15 cellular contexts compared by ENCODE assay signal in genomic region chr3:39528844-39529243, GRCh38.
DNase-seq lines count a peak whose midpoint lies in the region; ATAC-seq and TF ChIP-seq lines count a peak whose summit lies in the region.
"Had no signal": no experiment of that assay in that cellular context is flagged by ENCODE, and none has a peak within 500 bp of the region (broad histone marks: within the 10 kb centered on the region; RNA-seq: fewer than 3 reads in every experiment).

No MANE protein-coding gene starts in this region.

- H3K27ac ChIP-seq in mammary epithelial cell (ENCODE audit: insufficient read depth, low read depth, low read length): no peak overlapping the region
- H3K27ac ChIP-seq: HL-60 had no signal

- H3K27me3 Mint-ChIP-seq in MCF 10A (ENCODE audit: insufficient read depth, unreplicated experiment): no peaks in the 10 kb centered on the region
- peaks cover 11% of the 10 kb centered on the region for H3K27me3 Mint-ChIP-seq in mesothelial cell of epicardium (ENCODE audit: low read depth)

- intact Hi-C loops in MCF 10A (cut with micrococcal nuclease): no loop called here
- intact Hi-C loops in mammary epithelial cell (cut with micrococcal nuclease): no loop called here

- H3K36me3 ChIP-seq in mammary epithelial cell (ENCODE audit: insufficient read depth, low read length): no peaks in the 10 kb centered on the region
- H3K36me3 ChIP-seq: HAP-1 had no signal

- H3K27ac Mint-ChIP-seq in MCF 10A (ENCODE audit: low read depth, unreplicated experiment): no peak overlapping the region
- H3K27ac Mint-ChIP-seq in mesothelial cell of epicardium: no peak overlapping the region
- H3K27ac Mint-ChIP-seq: B cell; CD4-positive, alpha-beta T cell had no signal

- H3K36me3 Mint-ChIP-seq in MCF 10A (ENCODE audit: insufficient read depth, unreplicated experiment) (no peaks in the 10 kb centered on the region), mesothelial cell of epicardium (no peaks in the 10 kb centered on the region)

- TF ChIP-seq CTCF in MCF 10A (IDR thresholded peaks at IDR 0.05; ENCODE audit: unreplicated experiment): no peak
- TF ChIP-seq CTCF in mammary epithelial cell (conservative IDR thresholded peaks at IDR 0.05 in 1 of 2, IDR thresholded peaks at IDR 0.05 in 1 of 2; ENCODE audit: extremely low read depth in 1 of 2, insufficient read depth in 1 of 2, low read depth in 1 of 2, low read length in 2 of 2): no peak
- no peak for TF ChIP-seq CTCF in mesothelial cell of epicardium (IDR thresholded peaks at IDR 0.05; ENCODE audit: unreplicated experiment)

- in situ Hi-C loops in mammary epithelial cell (cut with MboI; ENCODE audit: low sequenced_read_pairs in 2 of 2): loop anchor here in 1 of 2 donors (25.0 kb wide), 1 partner anchor 658 kb away; no protein-coding TSS in a partner anchor

- H3K4me3 ChIP-seq in mammary epithelial cell (replicated peaks in 1 of 3; ENCODE audit: insufficient read depth in 1 of 3, low read depth in 2 of 3, low read length in 3 of 3): no peak overlapping the region
- H3K4me3 ChIP-seq: HAP-1 had no signal

- no peak overlapping the region for H2AFZ ChIP-seq in mammary epithelial cell (ENCODE audit: low read depth, low read length)

- H3K9ac ChIP-seq in mammary epithelial cell (ENCODE audit: insufficient read depth, low read length): no peak overlapping the region

- H3K27me3 ChIP-seq in mammary epithelial cell (ENCODE audit: insufficient read depth, low read length): no peaks in the 10 kb centered on the region

- DNase-seq in MCF 10A (ENCODE audit: unreplicated experiment) (peak; percentile 45), mammary epithelial cell (no peak), RPMI7951 (ENCODE audit: low read depth) (peak; percentile 11), kidney glomerular epithelial cell (lab: John Stamatoyannopoulos, UW) (peak; percentile 6), smooth muscle cell of the brain vasculature (ENCODE audit: low read depth, low spot score) (peak; percentile 18), mesothelial cell of epicardium (ENCODE audit: low spot score in 2 of 2, unreplicated experiment in 2 of 2) (no peak), SKM-1 treated with dmso at 0.1 percent for 144 hours (lab: John Stamatoyannopoulos, UW; ENCODE audit: unreplicated experiment) (no peak)
- DNase-seq: Calu3; CD4-positive, alpha-beta T cell; DMS 273 treated with DMSO at 0.1 percent for 48 hours; IMR-90 had no signal

- peaks cover 6% of the 10 kb centered on the region for H3K9me3 ChIP-seq in mammary epithelial cell (replicated peaks; ENCODE audit: insufficient read depth, low read length)
- H3K9me3 ChIP-seq: HAP-1 had no signal

- H3K4me1 Mint-ChIP-seq in MCF 10A (ENCODE audit: insufficient read depth, unreplicated experiment) (peaks cover 22% of the 10 kb centered on the region), mesothelial cell of epicardium (no peaks in the 10 kb centered on the region)
- H3K4me1 Mint-ChIP-seq: B cell had no signal

- H3K4me3 Mint-ChIP-seq in MCF 10A (ENCODE audit: unreplicated experiment) (no peak overlapping the region), mesothelial cell of epicardium (no peak overlapping the region)
- H3K4me3 Mint-ChIP-seq: B cell; CD4-positive, alpha-beta T cell had no signal

- CTCF ChIA-PET in MCF 10A (lab: Yijun Ruan, JAX) (interaction anchor here (0.8 kb wide), 1 partner anchor 81 kb away, joined by 5 read pairs; no protein-coding TSS in a partner anchor), mammary epithelial cell (lab: Charles Lee; ENCODE audit: low non-redundant PET) (no interaction called here)

- no peak overlapping the region for H3K4me2 ChIP-seq in mammary epithelial cell (ENCODE audit: insufficient read depth, low read depth, low read length)

- no TSS peak for BruUV-seq in MCF 10A (replicated peaks; lab: Mats Ljungman, UMichigan)
- BruUV-seq in mammary epithelial cell (replicated peaks; lab: Mats Ljungman, UMichigan): no TSS peak

- no peak for ATAC-seq in HG02678 (IDR thresholded peaks at IDR 0.05; ENCODE audit: unreplicated experiment)

- dilution Hi-C loops in mammary epithelial cell (cut with HindIII; ENCODE audit: low sequenced_read_pairs): no loop called here

- POLR2A ChIA-PET in MCF 10A (lab: Yijun Ruan, JAX): interaction anchor here (0.9 kb wide), 1 partner anchor 9 kb away, joined by 3 read pairs; no protein-coding TSS in a partner anchor

- 89% methylated on average over 4 of the region's 4 CpGs for WGBS in mammary epithelial cell (ENCODE audit: low coverage, missing lambda C conversion rate)

- H4K20me1 ChIP-seq in mammary epithelial cell (ENCODE audit: insufficient read depth, low read length): no peaks in the 10 kb centered on the region

- no peaks in the 10 kb centered on the region for H3K79me2 ChIP-seq in mammary epithelial cell (ENCODE audit: insufficient read depth, low read length)

- H3K4me1 ChIP-seq in mammary epithelial cell (ENCODE audit: insufficient read depth, low read length): peaks cover 15% of the 10 kb centered on the region
- H3K4me1 ChIP-seq: HAP-1 had no signal

- H3K9me3 Mint-ChIP-seq in MCF 10A (ENCODE audit: unreplicated experiment) (peaks cover 16% of the 10 kb centered on the region), mesothelial cell of epicardium (peaks cover 14% of the 10 kb centered on the region)

Comparison
In these comparisons a context has a peak if more than half of its experiments do, and no peak if none do; other contexts are left out.
1. DNase-seq: peak in MCF 10A (single experiment), RPMI7951 (single experiment), kidney glomerular epithelial cell (single experiment) and smooth muscle cell of the brain vasculature (single experiment); none in mammary epithelial cell (single experiment), mesothelial cell of epicardium (0 of 2) and SKM-1 treated with dmso at 0.1 percent for 144 hours (single experiment).